Comparison of ENCODE assay signal across 21 cellular contexts in genomic region chr22:33873666-33874065, GRCh38. TPM values are rescaled to one million over a fixed set of nuclear protein-coding genes. Genes with fewer than 3 reads are reported as not detected.
DNase-seq lines count a peak whose midpoint lies in the region; ATAC-seq and TF ChIP-seq lines count a peak whose summit lies in the region.
"Had no signal": no experiment of that assay in that cellular context is flagged by ENCODE, and none has a peak within 500 bp of the region (broad histone marks: within the 10 kb centered on the region; RNA-seq: fewer than 3 reads in every experiment).

No MANE protein-coding gene starts in this region.

- H3K4me2 ChIP-seq in neural progenitor cell = no peak overlapping the region

- H3K36me3 Mint-ChIP-seq in WTC11 (no peaks in the 10 kb centered on the region), neural progenitor cell (no peaks in the 10 kb centered on the region), type B pancreatic cell (peaks cover 2% of the 10 kb centered on the region)
- no peaks in the 10 kb centered on the region for H3K36me3 Mint-ChIP-seq in activated CD8-positive, alpha-beta T cell treated with anti-CD3 and anti-CD28 coated beads, Interleukin-2, amount 10 ng/mL, durations not matched to agents 7 days and 5 days (ENCODE audit: low read depth)
- H3K36me3 Mint-ChIP-seq: activated CD4-positive, alpha-beta memory T cell treated with anti-CD3 and anti-CD28 coated beads for 36 hours had no signal

- H3K9ac ChIP-seq in neural progenitor cell = no peak overlapping the region

- intact Hi-C loops in left ventricle myocardium inferior (cut with micrococcal nuclease) = no loop called here

- H3K9me3 Mint-ChIP-seq in WTC11 = no peaks in the 10 kb centered on the region
- H3K9me3 Mint-ChIP-seq in neural progenitor cell = no peaks in the 10 kb centered on the region
- H3K9me3 Mint-ChIP-seq in type B pancreatic cell = no peaks in the 10 kb centered on the region
- no peaks in the 10 kb centered on the region for H3K9me3 Mint-ChIP-seq in activated CD8-positive, alpha-beta T cell treated with anti-CD3 and anti-CD28 coated beads, Interleukin-2, amount 10 ng/mL, durations not matched to agents 7 days and 5 days (ENCODE audit: insufficient read depth)
- H3K9me3 Mint-ChIP-seq: activated B cell treated with CpG ODN at 0.5 μM for 24 hours; activated CD4-positive, alpha-beta memory T cell treated with anti-CD3 and anti-CD28 coated beads for 36 hours; effector memory CD8-positive, alpha-beta T cell had no signal

- DNase-seq in WTC11 (ENCODE audit: low spot score) (no peak), left ventricle myocardium inferior (no peak), neural progenitor cell (ENCODE audit: low spot score) (no peak), type B pancreatic cell (ENCODE audit: extremely low spot score, unreplicated experiment) (no peak)
- DNase-seq in activated CD8-positive, alpha-beta T cell treated with anti-CD3 and anti-CD28 coated beads, Interleukin-2, amount 10 ng/mL, durations not matched to agents 7 days and 5 days = no peak
- DNase-seq: activated B cell treated with CpG ODN at 0.5 μM for 24 hours; activated CD4-positive, alpha-beta memory T cell treated with anti-CD3 and anti-CD28 coated beads for 36 hours; activated effector memory CD4-positive, alpha-beta T cell treated with Interleukin-2 at 50 U/mL for 16 hours; activated naive CD8-positive, alpha-beta T cell treated with anti-CD3 and anti-CD28 coated beads, Interleukin-2, amount 50 U/mL, for 24 hours; brain microvascular endothelial cell; effector memory CD8-positive, alpha-beta T cell; Kasumi-1; NCI-H1048; NCI-H1930; NCI-H2227 treated with DMSO at 0.1 percent for 48 hours; NCI-H748 treated with DMSO at 0.1 percent for 48 hours had no signal

- no peaks in the 10 kb centered on the region for H3K36me3 ChIP-seq in left ventricle myocardium inferior
- H3K36me3 ChIP-seq in neural progenitor cell = no peaks in the 10 kb centered on the region
- H3K36me3 ChIP-seq: brain microvascular endothelial cell had no signal

- H3K27ac Mint-ChIP-seq in WTC11 (peak overlapping the region; percentile 39), neural progenitor cell (peak overlapping the region; percentile 94), type B pancreatic cell (no peak overlapping the region)
- no peak overlapping the region for H3K27ac Mint-ChIP-seq in activated CD8-positive, alpha-beta T cell treated with anti-CD3 and anti-CD28 coated beads, Interleukin-2, amount 10 ng/mL, durations not matched to agents 7 days and 5 days
- H3K27ac Mint-ChIP-seq: activated B cell treated with CpG ODN at 0.5 μM for 24 hours; activated CD4-positive, alpha-beta memory T cell treated with anti-CD3 and anti-CD28 coated beads for 36 hours; activated naive CD8-positive, alpha-beta T cell treated with anti-CD3 and anti-CD28 coated beads, Interleukin-2, amount 50 U/mL, for 24 hours; effector memory CD8-positive, alpha-beta T cell had no signal

- TF ChIP-seq CTCF in WTC11 (IDR thresholded peaks at IDR 0.05) (no peak), left ventricle myocardium inferior (IDR thresholded peaks at IDR 0.05; ENCODE audit: borderline replicate concordance) (no peak), neural progenitor cell (IDR thresholded peaks at IDR 0.05) (no peak), type B pancreatic cell (conservative IDR thresholded peaks at IDR 0.05) (no peak)

- H4K20me1 ChIP-seq in neural progenitor cell (ENCODE audit: low read depth) = peaks cover 59% of the 10 kb centered on the region

- no peaks in the 10 kb centered on the region for H3K9me3 ChIP-seq in left ventricle myocardium inferior (replicated peaks)
- no peaks in the 10 kb centered on the region for H3K9me3 ChIP-seq in neural progenitor cell (ENCODE audit: low read depth)

- CTCF ChIA-PET in WTC11 (lab: Charles Lee) = interaction anchor here (1.0 kb wide), 1 partner anchor 52 kb away, joined by 3 read pairs; no protein-coding TSS in a partner anchor
- CTCF ChIA-PET in activated CD8-positive, alpha-beta T cell treated with anti-CD3 and anti-CD28 coated beads, Interleukin-2, amount 10 ng/mL, durations not matched to agents 7 days and 5 days (lab: Charles Lee) = no interaction called here

- H3K4me3 ChIP-seq in left ventricle myocardium inferior (no peak overlapping the region), neural progenitor cell (no peak overlapping the region)

- peaks cover 93% of the 10 kb centered on the region for H3K79me2 ChIP-seq in neural progenitor cell (ENCODE audit: low read depth)

- ATAC-seq in WTC11 (peak; percentile 12; the same call in 1 of the 2 replicates), GM18511 (IDR thresholded peaks at IDR 0.05; ENCODE audit: unreplicated experiment) (no peak), GM18868 (IDR thresholded peaks at IDR 0.05; ENCODE audit: unreplicated experiment) (no peak), GM19351 (IDR thresholded peaks at IDR 0.05; ENCODE audit: unreplicated experiment) (no peak)
- no peak for ATAC-seq in activated CD8-positive, alpha-beta T cell treated with anti-CD3 and anti-CD28 coated beads, Interleukin-2, amount 10 ng/mL, durations not matched to agents 7 days and 5 days
- ATAC-seq: activated naive CD8-positive, alpha-beta T cell treated with anti-CD3 and anti-CD28 coated beads, Interleukin-2, amount 50 U/mL, for 24 hours; effector memory CD8-positive, alpha-beta T cell; esophagus mucosa had no signal

- H2AFZ ChIP-seq in neural progenitor cell (replicated peaks) = no peak overlapping the region

- H3K4me1 ChIP-seq in left ventricle myocardium inferior (peaks cover 82% of the 10 kb centered on the region), neural progenitor cell (peaks cover 28% of the 10 kb centered on the region)

- H3K27ac ChIP-seq in left ventricle myocardium inferior (replicated peaks) (peak overlapping the region; percentile 89), neural progenitor cell (no peak overlapping the region)
- H3K27ac ChIP-seq: brain microvascular endothelial cell, RWPE1 had no signal

- H3K4me1 Mint-ChIP-seq in WTC11 = peaks cover 75% of the 10 kb centered on the region
- peaks cover 40% of the 10 kb centered on the region for H3K4me1 Mint-ChIP-seq in neural progenitor cell
- peaks cover 41% of the 10 kb centered on the region for H3K4me1 Mint-ChIP-seq in type B pancreatic cell (ENCODE audit: unreplicated experiment)
- H3K4me1 Mint-ChIP-seq in activated CD8-positive, alpha-beta T cell treated with anti-CD3 and anti-CD28 coated beads, Interleukin-2, amount 10 ng/mL, durations not matched to agents 7 days and 5 days (ENCODE audit: low read depth) = no peaks in the 10 kb centered on the region
- H3K4me1 Mint-ChIP-seq: activated naive CD8-positive, alpha-beta T cell treated with anti-CD3 and anti-CD28 coated beads, Interleukin-2, amount 50 U/mL, for 24 hours had no signal

- POLR2A ChIA-PET in WTC11 (lab: Charles Lee) = no interaction called here
- POLR2A ChIA-PET in activated CD8-positive, alpha-beta T cell treated with anti-CD3 and anti-CD28 coated beads, Interleukin-2, amount 10 ng/mL, durations not matched to agents 7 days and 5 days (lab: Charles Lee) = no interaction called here

- no peaks in the 10 kb centered on the region for H3F3A ChIP-seq in neural progenitor cell (ENCODE audit: low read depth)

- no peak overlapping the region for H3K4me3 Mint-ChIP-seq in WTC11
- no peak overlapping the region for H3K4me3 Mint-ChIP-seq in neural progenitor cell
- peak overlapping the region; percentile 58 for H3K4me3 Mint-ChIP-seq in type B pancreatic cell
- no peak overlapping the region for H3K4me3 Mint-ChIP-seq in activated CD8-positive, alpha-beta T cell treated with anti-CD3 and anti-CD28 coated beads, Interleukin-2, amount 10 ng/mL, durations not matched to agents 7 days and 5 days
- H3K4me3 Mint-ChIP-seq: activated B cell treated with CpG ODN at 0.5 μM for 24 hours; activated CD4-positive, alpha-beta memory T cell treated with anti-CD3 and anti-CD28 coated beads for 36 hours; activated naive CD8-positive, alpha-beta T cell treated with anti-CD3 and anti-CD28 coated beads, Interleukin-2, amount 50 U/mL, for 24 hours; effector memory CD8-positive, alpha-beta T cell had no signal

- H3K27me3 Mint-ChIP-seq in WTC11 (ENCODE audit: low read depth) (no peaks in the 10 kb centered on the region), neural progenitor cell (ENCODE audit: insufficient read depth, low read depth) (peaks cover 5% of the 10 kb centered on the region), type B pancreatic cell (no peaks in the 10 kb centered on the region)
- no peaks in the 10 kb centered on the region for H3K27me3 Mint-ChIP-seq in activated CD8-positive, alpha-beta T cell treated with anti-CD3 and anti-CD28 coated beads, Interleukin-2, amount 10 ng/mL, durations not matched to agents 7 days and 5 days (ENCODE audit: low read depth)
- H3K27me3 Mint-ChIP-seq: activated B cell treated with CpG ODN at 0.5 μM for 24 hours; activated CD4-positive, alpha-beta memory T cell treated with anti-CD3 and anti-CD28 coated beads for 36 hours; activated naive CD8-positive, alpha-beta T cell treated with anti-CD3 and anti-CD28 coated beads, Interleukin-2, amount 50 U/mL, for 24 hours had no signal

- H3K27me3 ChIP-seq in left ventricle myocardium inferior (ENCODE audit: low read depth) (no peaks in the 10 kb centered on the region), neural progenitor cell (no peaks in the 10 kb centered on the region)
- H3K27me3 ChIP-seq: brain microvascular endothelial cell had no signal

TF ChIP-seq in WTC11, 78 proteins besides CTCF, POLR2A, EP300 and RAD21 (continues in another document):
- TF ChIP-seq CDX4 (CRISPR knock-in tag; IDR thresholded peaks at IDR 0.05; ENCODE audit: borderline replicate concordance) (no peak), E2F5 (CRISPR knock-in tag; IDR thresholded peaks at IDR 0.05) (no peak), JAZF1 (CRISPR knock-in tag; IDR thresholded peaks at IDR 0.05) (no peak)

RNA-seq across cellular contexts. Expression of gene LARGE1, which starts 46.6 kb away (rescaled TPM):
- total RNA-seq in WTC11 (2021) (62.4 to 72.6 TPM (median 68.8 TPM) in 3 replicates), left ventricle myocardium inferior (117 TPM), neural progenitor cell (ENCODE audit: low replicate concordance) (24.9 and 30.8 TPM in 2 replicates), type B pancreatic cell (ENCODE audit: low replicate concordance) (62.4 and 96.6 TPM in 2 replicates)
- total RNA-seq in activated CD8-positive, alpha-beta T cell treated with anti-CD3 and anti-CD28 coated beads, Interleukin-2, amount 10 ng/mL, durations not matched to agents 7 days and 5 days = under 1 TPM; 0.18 to 0.58 TPM

Comparison
In these comparisons a context has a peak if more than half of its experiments do, and no peak if none do; other contexts are left out.
1. H3K27ac Mint-ChIP-seq: peak in WTC11 (single experiment) and neural progenitor cell (single experiment); none in type B pancreatic cell (single experiment) and activated CD8-positive, alpha-beta T cell treated with anti-CD3 and anti-CD28 coated beads, Interleukin-2, amount 10 ng/mL, durations not matched to agents 7 days and 5 days (single experiment).
2. RNA of gene LARGE1, which starts 46.6 kb away (total RNA-seq): 117 TPM in left ventricle myocardium inferior (single experiment), 62.4 to 96.6 TPM in type B pancreatic cell, 62.4 to 72.6 TPM in WTC11 and 24.9 to 30.8 TPM in neural progenitor cell; 0.18 to 0.58 TPM in activated CD8-positive, alpha-beta T cell treated with anti-CD3 and anti-CD28 coated beads, Interleukin-2, amount 10 ng/mL, durations not matched to agents 7 days and 5 days; every median in the first group is over 10 times any median in the second.